Comparison of ENCODE assay signal across 8 cellular contexts in genomic region chr1:40477680-40478057, GRCh38. TPM values are rescaled to one million over a fixed set of nuclear protein-coding genes. Genes with fewer than 3 reads are reported as not detected.
A peak's percentile ranks its signal among the peaks of the same experiment; 100 is the strongest.
DNase-seq lines count a peak whose midpoint lies in the region; ATAC-seq and TF ChIP-seq lines count a peak whose summit lies in the region.

No MANE protein-coding gene starts in this region.

- TF ChIP-seq CTCF in GM13976 (IDR thresholded peaks at IDR 0.05; ENCODE audit: borderline replicate concordance, control extremely low read depth, extremely low read depth, insufficient read depth, missing control alignments) (no peak), lower lobe of right lung (IDR thresholded peaks at IDR 0.05) (no peak)

- peaks cover 19% of the 10 kb centered on the region for H3K9me3 ChIP-seq in lower lobe of right lung

- H3K36me3 ChIP-seq in lower lobe of right lung = no peaks in the 10 kb centered on the region

- H3K27ac ChIP-seq in cingulate gyrus (ENCODE audit: low read depth, low read length) (peak overlapping the region; percentile 39), lower lobe of right lung (peak overlapping the region; percentile 77)

- ATAC-seq in HG03045 (IDR thresholded peaks at IDR 0.05; ENCODE audit: unreplicated experiment) (peak; percentile 32), SK-N-SH treated with all-trans-retinoic acid at 6 μM for 48 hours (peak; percentile 75), lower lobe of right lung (peak; percentile 55 to 59), GM19467 (IDR thresholded peaks at IDR 0.05; ENCODE audit: unreplicated experiment) (no peak), GM21576 (IDR thresholded peaks at IDR 0.05; ENCODE audit: unreplicated experiment) (no peak)
- ATAC-seq in stimulated activated naive CD8-positive, alpha-beta T cell treated with anti-CD3 and anti-CD28 coated beads, Interleukin-15, Interleukin-2, amounts not matched to agents 100 U/mL and 50 U/mL, for 24 hours = peak; percentile 37

- H3K27me3 ChIP-seq in lower lobe of right lung (ENCODE audit: low read depth) = no peaks in the 10 kb centered on the region

- intact Hi-C loops in lower lobe of right lung (cut with DNase I) = no loop called here

- peaks cover 12% of the 10 kb centered on the region for H3K4me1 ChIP-seq in lower lobe of right lung

- peak overlapping the region; percentile 93 for H3K4me3 ChIP-seq in lower lobe of right lung

- in situ Hi-C loops in GM13976 (cut with MboI; ENCODE audit: low sequenced_read_pairs, unreplicated experiment) = no loop called here

- DNase-seq in GM13976 (ENCODE audit: low spot score) = peak; percentile 35
- DNase-seq in lower lobe of right lung = no peak
- peak; percentile 27 for DNase-seq in stimulated activated naive CD8-positive, alpha-beta T cell treated with anti-CD3 and anti-CD28 coated beads, Interleukin-15, Interleukin-2, amounts not matched to agents 100 U/mL and 50 U/mL, for 24 hours

TF ChIP-seq in SK-N-SH treated with all-trans-retinoic acid at 6 μM for 48 hours, 23 proteins besides CTCF, POLR2A, EP300 and RAD21:
- no peak for TF ChIP-seq RARB (CRISPR knock-in tag; IDR thresholded peaks at IDR 0.05)
- no peak for TF ChIP-seq CREB5 (CRISPR knock-in tag; IDR thresholded peaks at IDR 0.05; ENCODE audit: low read depth)
- peak; percentile 91 for TF ChIP-seq ZFP3 (CRISPR knock-in tag; IDR thresholded peaks at IDR 0.05)
- no peak for TF ChIP-seq TSHZ2 (CRISPR knock-in tag; IDR thresholded peaks at IDR 0.05)
- no peak for TF ChIP-seq ARNTL (CRISPR knock-in tag; IDR thresholded peaks at IDR 0.05; ENCODE audit: borderline replicate concordance, low read depth)
- TF ChIP-seq POU6F1 (CRISPR knock-in tag; IDR thresholded peaks at IDR 0.05; ENCODE audit: borderline replicate concordance, low read depth) = no peak

RNA-seq across cellular contexts. Expression of gene ZFP69, which starts 0.6 kb away (rescaled TPM):
- 3.6 TPM for total RNA-seq in lower lobe of right lung

RNA-seq across cellular contexts. Expression of gene ZFP69B, which starts 27.4 kb away (rescaled TPM):
- 1.3 TPM for total RNA-seq in lower lobe of right lung

RNA-seq across cellular contexts. Expression of gene EXO5, which starts 30.9 kb away (rescaled TPM):
- total RNA-seq in lower lobe of right lung = 7.8 TPM

RNA-seq across cellular contexts. Expression of gene ZNF684, which starts 53.8 kb away (rescaled TPM):
- total RNA-seq in lower lobe of right lung = 3.0 TPM

Comparison
In these comparisons a context has a peak if more than half of its experiments do, and no peak if none do; other contexts are left out.
1. ATAC-seq: peak in HG03045 (single experiment), SK-N-SH treated with all-trans-retinoic acid at 6 μM for 48 hours (single experiment), lower lobe of right lung (2 of 2) and stimulated activated naive CD8-positive, alpha-beta T cell treated with anti-CD3 and anti-CD28 coated beads, Interleukin-15, Interleukin-2, amounts not matched to agents 100 U/mL and 50 U/mL, for 24 hours (single experiment); none in GM19467 (single experiment) and GM21576 (single experiment).